ENCODE assay signal across 22 cellular contexts in genomic region chr4:54102747-54103146, GRCh38. TPM values are rescaled to one million over a fixed set of nuclear protein-coding genes. Genes with fewer than 3 reads are reported as not detected.
DNase-seq lines count a peak whose midpoint lies in the region; FAIRE-seq and TF ChIP-seq lines count a peak whose summit lies in the region.
"Had no signal": no experiment of that assay in that cellular context is flagged by ENCODE, and none has a peak within 500 bp of the region (broad histone marks: within the 10 kb centered on the region; RNA-seq: fewer than 3 reads in every experiment).

No MANE protein-coding gene starts in this region.

- BruUV-seq in endothelial cell of umbilical vein (replicated peaks; lab: Mats Ljungman, UMichigan) (no TSS peak), mammary epithelial cell (replicated peaks; lab: Mats Ljungman, UMichigan) (no TSS peak)

- in situ Hi-C loops in mammary epithelial cell (cut with MboI; ENCODE audit: low sequenced_read_pairs in 2 of 2): no loop called here

- H3K9me3 ChIP-seq in HUES6 (ENCODE audit: control insufficient read depth, insufficient read depth, low read depth, low read length) (no peaks in the 10 kb centered on the region), OCI-LY3 (ENCODE audit: insufficient read depth, low read length) (no peaks in the 10 kb centered on the region), endothelial cell of umbilical vein (replicated peaks; ENCODE audit: control insufficient read depth, insufficient read depth, low read length) (no peaks in the 10 kb centered on the region), neural progenitor cell (ENCODE audit: low read depth) (no peaks in the 10 kb centered on the region), mammary epithelial cell (replicated peaks; ENCODE audit: insufficient read depth, low read length) (no peaks in the 10 kb centered on the region)
- H3K9me3 ChIP-seq: breast epithelium, colonic mucosa, psoas muscle, SJSA1 had no signal

- H3K36me3 Mint-ChIP-seq in neural progenitor cell: no peaks in the 10 kb centered on the region
- H3K36me3 Mint-ChIP-seq: CD4-positive, alpha-beta memory T cell had no signal

- H3K4me1 ChIP-seq in HUES6 (ENCODE audit: control insufficient read depth, insufficient read depth, low read length) (peaks cover 62% of the 10 kb centered on the region), OCI-LY3 (ENCODE audit: low read length) (peaks cover 12% of the 10 kb centered on the region), endothelial cell of umbilical vein (ENCODE audit: control insufficient read depth, extremely low read depth, insufficient read depth, low read length) (peaks cover 25% of the 10 kb centered on the region), neural progenitor cell (peaks cover 74% of the 10 kb centered on the region), mammary epithelial cell (ENCODE audit: insufficient read depth, low read length) (peaks cover 21% of the 10 kb centered on the region)

- H3K9me1 ChIP-seq in endothelial cell of umbilical vein (replicated peaks; ENCODE audit: control insufficient read depth, extremely low read depth, insufficient read depth, low read length): no peaks in the 10 kb centered on the region

- H3K79me2 ChIP-seq in OCI-LY3 (ENCODE audit: low read length) (no peaks in the 10 kb centered on the region), endothelial cell of umbilical vein (ENCODE audit: control insufficient read depth, insufficient read depth, low read length) (no peaks in the 10 kb centered on the region), neural progenitor cell (ENCODE audit: low read depth) (no peaks in the 10 kb centered on the region), mammary epithelial cell (ENCODE audit: insufficient read depth, low read length) (no peaks in the 10 kb centered on the region)

- peaks cover 89% of the 10 kb centered on the region for H3K27me3 Mint-ChIP-seq in neural progenitor cell (ENCODE audit: insufficient read depth, low read depth)

- TF ChIP-seq POLR2A in endothelial cell of umbilical vein (IDR thresholded peaks at IDR 0.05; ENCODE audit: low read depth, low read length): no peak

- TF ChIP-seq CTCF in OCI-LY3 (IDR thresholded peaks at IDR 0.05; ENCODE audit: low read depth, low read length) (no peak), endothelial cell of umbilical vein (IDR thresholded peaks at IDR 0.05; ENCODE audit: extremely low read depth in 1 of 2, insufficient read depth in 1 of 2, low read depth in 1 of 2, low read length in 2 of 2) (no peak), neural progenitor cell (IDR thresholded peaks at IDR 0.05) (no peak), mammary epithelial cell (conservative IDR thresholded peaks at IDR 0.05 in 1 of 2, IDR thresholded peaks at IDR 0.05 in 1 of 2; ENCODE audit: extremely low read depth in 1 of 2, insufficient read depth in 1 of 2, low read depth in 1 of 2, low read length in 2 of 2) (no peak)

- H3K36me3 ChIP-seq in HUES6 (ENCODE audit: control insufficient read depth, insufficient read depth, low read length): no peaks in the 10 kb centered on the region
- no peaks in the 10 kb centered on the region for H3K36me3 ChIP-seq in OCI-LY3 (replicated peaks; ENCODE audit: low read depth, low read length)
- no peaks in the 10 kb centered on the region for H3K36me3 ChIP-seq in endothelial cell of umbilical vein (ENCODE audit: control insufficient read depth in 2 of 2, extremely low read depth in 1 of 2, insufficient read depth in 2 of 2, low read length in 2 of 2)
- H3K36me3 ChIP-seq in neural progenitor cell: no peaks in the 10 kb centered on the region
- H3K36me3 ChIP-seq in mammary epithelial cell (ENCODE audit: insufficient read depth, low read length): no peaks in the 10 kb centered on the region
- H3K36me3 ChIP-seq: breast epithelium, colonic mucosa, SJSA1 had no signal

- DNase-seq in endothelial cell of umbilical vein (ENCODE audit: low read depth, low spot score) (no peak), neural progenitor cell (ENCODE audit: low spot score) (no peak), AML-193 (lab: John Stamatoyannopoulos, UW) (no peak), cerebellar nuclear complex (lab: John Stamatoyannopoulos, UW) (no peak), mammary epithelial cell (no peak)
- DNase-seq: activated CD4-positive, alpha-beta T cell treated with anti-CD3 and anti-CD28 coated beads, Interleukin-2, amount 10 ng/mL, durations not matched to agents 7 days and 5 days; activated CD8-positive, alpha-beta memory T cell treated with anti-CD3 and anti-CD28 coated beads, Interleukin-2, amount 50 U/mL, for 4 hours; CD4-positive, alpha-beta memory T cell; colonic mucosa; DMS153; NCI-H1417; NCI-H2107; NK-92 treated with Interleukin-12 subunit alpha and Interleukin-12 subunit beta, amount 100 ng/mL, for 24 hours; psoas muscle had no signal

- H3F3A ChIP-seq in neural progenitor cell (ENCODE audit: low read depth): peaks cover 56% of the 10 kb centered on the region

- H3K9me3 Mint-ChIP-seq in neural progenitor cell: no peaks in the 10 kb centered on the region
- H3K9me3 Mint-ChIP-seq: activated CD4-positive, alpha-beta T cell treated with anti-CD3 and anti-CD28 coated beads, Interleukin-2, amount 10 ng/mL, durations not matched to agents 7 days and 5 days; CD4-positive, alpha-beta memory T cell had no signal

- H3K27ac ChIP-seq in HUES6 (ENCODE audit: low read depth, low read length) (no peak overlapping the region), OCI-LY3 (ENCODE audit: low read length) (no peak overlapping the region), endothelial cell of umbilical vein (ENCODE audit: insufficient read depth, low read depth, low read length) (no peak overlapping the region), neural progenitor cell (no peak overlapping the region), mammary epithelial cell (ENCODE audit: insufficient read depth, low read depth, low read length) (no peak overlapping the region)
- H3K27ac ChIP-seq: breast epithelium, colonic mucosa, psoas muscle, SJSA1 had no signal

- CTCF ChIA-PET in endothelial cell of umbilical vein (lab: Charles Lee): interaction anchor here (0.8 to 2.5 kb wide), 5 partner anchors 9 to 173 kb away, joined by 3 to 10 read pairs (median 5); no protein-coding TSS in a partner anchor
- CTCF ChIA-PET in mammary epithelial cell (lab: Charles Lee; ENCODE audit: low non-redundant PET): no interaction called here

- dilution Hi-C loops in endothelial cell of umbilical vein (cut with MboI; ENCODE audit: extremely low pct_ligation_motif_present, low sequenced_read_pairs): no loop called here
- dilution Hi-C loops in mammary epithelial cell (cut with HindIII; ENCODE audit: low sequenced_read_pairs): no loop called here

- no peak overlapping the region for H3K27ac Mint-ChIP-seq in neural progenitor cell
- H3K27ac Mint-ChIP-seq: activated CD4-positive, alpha-beta T cell treated with anti-CD3 and anti-CD28 coated beads, Interleukin-2, amount 10 ng/mL, durations not matched to agents 7 days and 5 days had no signal

- peak overlapping the region; percentile 37 for H3K4me2 ChIP-seq in OCI-LY3 (ENCODE audit: low read length)
- H3K4me2 ChIP-seq in endothelial cell of umbilical vein (ENCODE audit: insufficient read depth, low read length): no peak overlapping the region
- peak overlapping the region; percentile 88 for H3K4me2 ChIP-seq in neural progenitor cell
- no peak overlapping the region for H3K4me2 ChIP-seq in mammary epithelial cell (ENCODE audit: insufficient read depth, low read depth, low read length)

- WGBS in mammary epithelial cell (ENCODE audit: low coverage, missing lambda C conversion rate): 97% methylated on average over 4 of the region's 4 CpGs

- peak overlapping the region; percentile 71 for H3K4me3 Mint-ChIP-seq in neural progenitor cell
- H3K4me3 Mint-ChIP-seq: activated CD4-positive, alpha-beta T cell treated with anti-CD3 and anti-CD28 coated beads, Interleukin-2, amount 10 ng/mL, durations not matched to agents 7 days and 5 days had no signal

- H2AFZ ChIP-seq in OCI-LY3 (ENCODE audit: low read depth, low read length): peak overlapping the region; percentile 81; the same call in 1 of the 2 replicates
- H2AFZ ChIP-seq in endothelial cell of umbilical vein (ENCODE audit: low read depth, low read length): no peak overlapping the region
- no peak overlapping the region for H2AFZ ChIP-seq in neural progenitor cell (replicated peaks)
- no peak overlapping the region for H2AFZ ChIP-seq in mammary epithelial cell (ENCODE audit: low read depth, low read length)

- no peaks in the 10 kb centered on the region for H4K20me1 ChIP-seq in OCI-LY3 (ENCODE audit: insufficient read depth, low read length)
- no peaks in the 10 kb centered on the region for H4K20me1 ChIP-seq in endothelial cell of umbilical vein (replicated peaks; ENCODE audit: control insufficient read depth, extremely low read depth, insufficient read depth, low read length)
- peaks cover 95% of the 10 kb centered on the region for H4K20me1 ChIP-seq in neural progenitor cell (ENCODE audit: low read depth)
- no peaks in the 10 kb centered on the region for H4K20me1 ChIP-seq in mammary epithelial cell (ENCODE audit: insufficient read depth, low read length)

- H3K4me1 Mint-ChIP-seq in neural progenitor cell: peaks cover 41% of the 10 kb centered on the region

- intact Hi-C loops in endothelial cell of umbilical vein (cut with micrococcal nuclease): loop anchor here (2.0 to 5.0 kb wide), 2 partner anchors 50 to 172 kb away; no protein-coding TSS in a partner anchor
- intact Hi-C loops in mammary epithelial cell (cut with micrococcal nuclease): loop anchor here (5.0 kb wide), 2 partner anchors 35 to 65 kb away; no protein-coding TSS in a partner anchor

- POLR2A ChIA-PET in endothelial cell of umbilical vein (lab: Charles Lee): no interaction called here

- no peak overlapping the region for H3K9ac ChIP-seq in HUES6 (ENCODE audit: low read length)
- no peak overlapping the region for H3K9ac ChIP-seq in OCI-LY3 (ENCODE audit: low read length)
- no peak overlapping the region for H3K9ac ChIP-seq in endothelial cell of umbilical vein (replicated peaks; ENCODE audit: extremely low read depth, insufficient read depth, low read length)
- H3K9ac ChIP-seq in neural progenitor cell: no peak overlapping the region
- H3K9ac ChIP-seq in mammary epithelial cell (ENCODE audit: insufficient read depth, low read length): no peak overlapping the region

- H3K4me3 ChIP-seq in HUES6 (ENCODE audit: low read depth, low read length): 0 out of 2 replicates have a peak overlapping the region, but pooled peaks have one; percentile 35
- no peak overlapping the region for H3K4me3 ChIP-seq in OCI-LY3 (ENCODE audit: low read length)
- no peak overlapping the region for H3K4me3 ChIP-seq in endothelial cell of umbilical vein (replicated peaks in 1 of 3; ENCODE audit: insufficient read depth in 1 of 3, low read depth in 1 of 3, low read length in 3 of 3)
- H3K4me3 ChIP-seq in neural progenitor cell: peak overlapping the region; percentile 39
- no peak overlapping the region for H3K4me3 ChIP-seq in mammary epithelial cell (replicated peaks in 1 of 3; ENCODE audit: insufficient read depth in 1 of 3, low read depth in 2 of 3, low read length in 3 of 3)
- H3K4me3 ChIP-seq: colonic mucosa, SJSA1 had no signal

- FAIRE-seq in endothelial cell of umbilical vein (lab: Jason Lieb, UNC): peak; percentile 12
- FAIRE-seq: endometrium had no signal

- H3K27me3 ChIP-seq in HUES6 (ENCODE audit: control insufficient read depth, insufficient read depth, low read length): peaks cover 100% of the 10 kb centered on the region
- H3K27me3 ChIP-seq in OCI-LY3 (ENCODE audit: low read depth, low read length): peaks cover 11% of the 10 kb centered on the region
- peaks cover 66 to 82% of the 10 kb centered on the region in 2 experiments for H3K27me3 ChIP-seq in endothelial cell of umbilical vein (ENCODE audit: control insufficient read depth in 2 of 2, insufficient read depth in 2 of 2, low read length in 2 of 2)
- peaks cover 100% of the 10 kb centered on the region for H3K27me3 ChIP-seq in neural progenitor cell
- H3K27me3 ChIP-seq in mammary epithelial cell (ENCODE audit: insufficient read depth, low read length): peaks cover 23% of the 10 kb centered on the region

RNA-seq across cellular contexts. Expression of gene GSX2, which starts 2.8 kb away (rescaled TPM):
- total RNA-seq in endothelial cell of umbilical vein: not detected in 2 replicates
- not detected in 2 replicates for polyA plus RNA-seq in endothelial cell of umbilical vein
- not detected in 2 replicates for polyA plus RNA-seq in endothelial cell of umbilical vein (2011; cell fraction: cytosol; rRNA removed)
- polyA plus RNA-seq in endothelial cell of umbilical vein (2011; cell fraction: nucleus; rRNA removed): not detected in 2 replicates
- not detected in 2 replicates for polyA plus RNA-seq in endothelial cell of umbilical vein (2012)
- polyA minus RNA-seq in endothelial cell of umbilical vein: not detected in 2 replicates
- polyA minus RNA-seq in endothelial cell of umbilical vein (2011; cell fraction: cytosol; rRNA and poly(A)+ RNA removed): not detected
- polyA minus RNA-seq in endothelial cell of umbilical vein (2011; cell fraction: nucleus; rRNA and poly(A)+ RNA removed): not detected in 2 replicates
- 0.59 TPM in 1 of 2 replicates, not detected in the other for total RNA-seq in neural progenitor cell (ENCODE audit: low replicate concordance)
- total RNA-seq in mammary epithelial cell: not detected
- not detected for polyA plus RNA-seq in mammary epithelial cell
- not detected for polyA minus RNA-seq in mammary epithelial cell
- total RNA-seq: activated CD4-positive, alpha-beta T cell treated with anti-CD3 and anti-CD28 coated beads, Interleukin-2, amount 10 ng/mL, durations not matched to agents 7 days and 5 days; breast epithelium; CD4-positive, alpha-beta memory T cell; colonic mucosa; HT1080; mesenteric fat pad; psoas muscle; SJSA1; T-helper 1 cell treated with Interleukin-12 subunit alpha and Interleukin-12 subunit beta and Interleukin-4 antibody, amounts not matched to agents 30 ng/mL and 1 ng/mL, for 36 hours had no signal
- polyA plus RNA-seq: CD4-positive, alpha-beta memory T cell; psoas muscle had no signal

RNA-seq across cellular contexts. Expression of gene CHIC2, which starts 38.3 kb away (rescaled TPM):
- total RNA-seq in endothelial cell of umbilical vein (43.3 and 43.8 TPM in 2 replicates), neural progenitor cell (ENCODE audit: low replicate concordance) (12.8 and 16.9 TPM in 2 replicates), mammary epithelial cell (10 to 100 TPM; 45.4 to 46.7 TPM)
- polyA plus RNA-seq in endothelial cell of umbilical vein (23.3 and 27.4 TPM in 2 replicates), mammary epithelial cell (17.2 TPM)
- 28.1 and 28.7 TPM in 2 replicates for polyA plus RNA-seq in endothelial cell of umbilical vein (2011; cell fraction: cytosol; rRNA removed)
- polyA plus RNA-seq in endothelial cell of umbilical vein (2011; cell fraction: nucleus; rRNA removed): 19.1 and 26.2 TPM in 2 replicates
- polyA plus RNA-seq in endothelial cell of umbilical vein (2012): 25.7 and 33.2 TPM in 2 replicates
- polyA minus RNA-seq in endothelial cell of umbilical vein (18.1 and 20.8 TPM in 2 replicates), mammary epithelial cell (5.4 TPM)
- 4.4 TPM for polyA minus RNA-seq in endothelial cell of umbilical vein (2011; cell fraction: cytosol; rRNA and poly(A)+ RNA removed)
- 59.9 and 90.3 TPM in 2 replicates for polyA minus RNA-seq in endothelial cell of umbilical vein (2011; cell fraction: nucleus; rRNA and poly(A)+ RNA removed)

Comparison
In these comparisons a context has a peak if more than half of its experiments do, and no peak if none do; other contexts are left out.
1. H3K4me3 ChIP-seq: peak in HUES6 (single experiment) and neural progenitor cell (single experiment); none in OCI-LY3 (single experiment), endothelial cell of umbilical vein (0 of 3) and mammary epithelial cell (0 of 3).
2. H3K4me2 ChIP-seq: peak in OCI-LY3 (single experiment) and neural progenitor cell (single experiment); none in endothelial cell of umbilical vein (single experiment) and mammary epithelial cell (single experiment).